Comparison of ENCODE assay signal across 31 cellular contexts in the genomic region with DNA sequence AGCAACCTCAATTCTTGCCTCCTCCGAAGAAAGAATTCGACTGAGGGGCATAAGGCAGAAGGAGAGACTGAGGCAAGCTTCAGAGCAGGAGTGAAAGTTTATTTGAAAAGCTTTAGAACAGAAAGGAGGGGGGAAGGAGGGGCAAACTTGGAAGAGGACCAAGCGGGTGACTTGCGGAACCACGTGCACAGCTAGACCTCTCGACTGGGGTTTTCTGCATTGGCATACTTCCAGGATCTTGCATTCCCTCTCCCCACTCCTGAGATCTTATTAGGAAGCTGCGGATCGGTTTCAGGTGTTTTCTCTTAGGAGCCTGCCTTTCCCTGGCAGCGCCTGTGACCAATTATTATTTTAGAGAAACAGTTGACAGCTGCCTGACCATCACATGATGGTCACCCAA. TPM values are rescaled to one million over a fixed set of nuclear protein-coding genes. Genes with fewer than 3 reads are reported as not detected.
A peak's percentile ranks its signal among the peaks of the same experiment; 100 is the strongest.
DNase-seq lines count a peak whose midpoint lies in the region; ATAC-seq, FAIRE-seq and TF ChIP-seq lines count a peak whose summit lies in the region.
"Had no signal": no experiment of that assay in that cellular context is flagged by ENCODE, and none has a peak within 500 bp of the region (broad histone marks: within the 10 kb centered on the region; RNA-seq: fewer than 3 reads in every experiment).

No MANE protein-coding gene starts in this region.

- no peak overlapping the region for H2BK5ac ChIP-seq in H1 (ENCODE audit: low read depth, low read length)

- no peak overlapping the region for H3K4me3 ChIP-seq in H1 (ENCODE audit: extremely low read depth in 1 of 4, insufficient read depth in 2 of 4, low read depth in 3 of 4, low read length in 4 of 4)
- H3K4me3 ChIP-seq: esophagus muscularis mucosa, K562, pancreas, suprapubic skin had no signal

- no peak overlapping the region for H3K18ac ChIP-seq in H1 (ENCODE audit: extremely low read depth, low read length)

- H3K27ac ChIP-seq in H1 (ENCODE audit: low read depth, low read length), result no peak overlapping the region
- H3K27ac ChIP-seq: brain microvascular endothelial cell, esophagus muscularis mucosa, pancreas, RWPE1, suprapubic skin had no signal

- CTCF ChIA-PET in H1 (lab: Charles Lee; ENCODE audit: partially characterized antibody), result interaction anchor here (0.8 to 5.4 kb wide), 7 partner anchors 8 to 248 kb away, joined by 3 to 24 read pairs (median 5); no protein-coding TSS in a partner anchor

- H3K9me3 ChIP-seq in H1 (ENCODE audit: insufficient read depth in 2 of 2, low read depth in 1 of 2, low read length in 1 of 2), result no peaks in the 10 kb centered on the region
- H3K9me3 ChIP-seq: esophagus muscularis mucosa, pancreas, suprapubic skin had no signal

- TF ChIP-seq RAD21 in H1 (IDR thresholded peaks at IDR 0.05 in 1 of 2, conservative IDR thresholded peaks at IDR 0.05 in 1 of 2; ENCODE audit: low read depth in 2 of 2, low read length in 2 of 2), result no peak

- H3K56ac ChIP-seq in H1 (replicated peaks; ENCODE audit: insufficient read length, low read depth, low read length), result no peak overlapping the region

- no peak for ATAC-seq in effector memory CD8-positive, alpha-beta T cell (replicated peaks)
- ATAC-seq: activated T-cell treated with anti-CD3 and anti-CD28 coated beads, Interleukin-2, amount 50 U/mL, for 4 hours; K562; pancreas; stimulated activated naive B cell treated with anti-CD40 and anti-IgM and Interleukin-4, amounts not matched to agents 10 μg/mL and 1 μg/mL and 100 μg/mL, for 72 hours; T-helper 17 cell had no signal

- H3K9me3 Mint-ChIP-seq in effector memory CD8-positive, alpha-beta T cell, result peaks cover 0 to 9% of the 10 kb centered on the region in 2 donors
- H3K9me3 Mint-ChIP-seq: activated naive CD4-positive, alpha-beta T cell treated with anti-CD3 and anti-CD28 coated beads for 36 hours; activated T-cell treated with anti-CD3 and anti-CD28 coated beads, Interleukin-2, amount 50 U/mL, for 4 hours; CD4-positive, alpha-beta T cell; nephron had no signal

- no peak for TF ChIP-seq POLR2A in H1 (IDR thresholded peaks at IDR 0.05; ENCODE audit: control extremely low read depth in 1 of 2, low read depth in 2 of 2, low read length in 2 of 2)

- POLR2A ChIA-PET in H1 (lab: Charles Lee; ENCODE audit: partially characterized antibody), result no interaction called here

- no peak overlapping the region for H3K4ac ChIP-seq in H1 (replicated peaks; ENCODE audit: insufficient read length, low read depth, low read length)

- no peak overlapping the region for H2BK120ac ChIP-seq in H1 (replicated peaks; ENCODE audit: low read depth, low read length)

- H3K36me3 Mint-ChIP-seq in effector memory CD8-positive, alpha-beta T cell (ENCODE audit: insufficient read depth), result no peaks in the 10 kb centered on the region
- H3K36me3 Mint-ChIP-seq: stimulated activated naive B cell treated with anti-CD40 and anti-IgM and Interleukin-4, amounts not matched to agents 10 μg/mL and 1 μg/mL and 100 μg/mL, for 72 hours had no signal

- no peaks in the 10 kb centered on the region for H3K36me3 ChIP-seq in H1 (ENCODE audit: control insufficient read depth in 2 of 4, insufficient read depth in 4 of 4, low read length in 3 of 4)
- H3K36me3 ChIP-seq: brain microvascular endothelial cell, esophagus muscularis mucosa, pancreas, suprapubic skin had no signal

- H3K27me3 Mint-ChIP-seq in effector memory CD8-positive, alpha-beta T cell, result peaks cover 24 to 47% of the 10 kb centered on the region in 2 donors

- H3K79me2 ChIP-seq in H1 (ENCODE audit: control insufficient read depth in 1 of 2, insufficient read depth in 2 of 2, low read length in 2 of 2), result no peaks in the 10 kb centered on the region

- no peak for TF ChIP-seq EP300 in H1 (IDR thresholded peaks at IDR 0.05; ENCODE audit: borderline replicate concordance in 1 of 2, low read depth in 2 of 2, low read length in 2 of 2)

- peaks cover 1% of the 10 kb centered on the region; the same call in 1 of the 2 replicates for H3K23me2 ChIP-seq in H1 (ENCODE audit: low read depth, low read length)

- H2BK15ac ChIP-seq in H1 (ENCODE audit: low read length), result no peak overlapping the region

- DNase-seq in NCI-H1436 (lab: John Stamatoyannopoulos, UW) (peak; percentile 40), NCI-H1436 treated with DMSO at 0.1 percent for 48 hours (lab: John Stamatoyannopoulos, UW) (no peak), NCI-H1417 (lab: John Stamatoyannopoulos, UW) (peak; percentile 59 to 89 (median 76)), NCI-H2227 (lab: John Stamatoyannopoulos, UW; ENCODE audit: unreplicated experiment) (peak; percentile 58), H1 (ENCODE audit: low read depth in 1 of 2, low spot score in 2 of 2) (no peak), dermis blood vessel endothelial cell (no peak), NCI-H2081 (lab: John Stamatoyannopoulos, UW) (no peak)
- no peak for DNase-seq in effector memory CD8-positive, alpha-beta T cell
- DNase-seq: activated CD8-positive, alpha-beta memory T cell treated with anti-CD3 and anti-CD28 coated beads for 24 hours; activated naive CD4-positive, alpha-beta T cell treated with anti-CD3 and anti-CD28 coated beads for 36 hours; activated T-cell treated with anti-CD3 and anti-CD28 coated beads, Interleukin-2, amount 50 U/mL, for 4 hours; brain microvascular endothelial cell; CD4-positive, alpha-beta T cell; foreskin melanocyte; GDM1; GOT3; hypothalamus; NCI-H446 treated with DMSO at 0.1 percent for 48 hours; pancreas; stimulated activated CD4-positive, alpha-beta T cell treated with anti-CD3 and anti-CD28 coated beads, Interleukin-4, amount 100 ng/mL, for 1 hour; stimulated activated naive B cell treated with anti-CD40 and anti-IgM and Interleukin-4, amounts not matched to agents 10 μg/mL and 1 μg/mL and 100 μg/mL, for 72 hours; T-helper 17 cell had no signal

- no peak overlapping the region for H4K91ac ChIP-seq in H1 (replicated peaks; ENCODE audit: insufficient read length, low read length)

- H2BK12ac ChIP-seq in H1 (ENCODE audit: low read depth, low read length), result no peak overlapping the region

- H4K5ac ChIP-seq in H1 (ENCODE audit: insufficient read length, low read depth, low read length), result no peak overlapping the region

- TF ChIP-seq CTCF in H1 (IDR thresholded peaks at IDR 0.05; ENCODE audit: control extremely low read depth in 1 of 3, insufficient read depth in 1 of 3, low read depth in 1 of 3, low read length in 3 of 3), result no peak

- WGBS in H1 (ENCODE audit: extremely low coverage in 1 of 2, insufficient coverage in 1 of 2, insufficient read length in 1 of 2, insufficient replicate concordance in 2 of 2, low coverage in 1 of 2, low lambda C conversion rate in 2 of 2, missing lambda C conversion rate in 1 of 2), 2 experiments, result 95% methylated on average over 9 of the region's 9 CpGs; no CpG with 5 or more reads in 1 of the 2 experiments

- peaks cover 2 to 14% (median 5%) of the 10 kb centered on the region in 4 experiments for H3K4me1 ChIP-seq in H1 (replicated peaks in 1 of 4; ENCODE audit: control insufficient read depth in 3 of 4, insufficient read depth in 4 of 4, low read length in 3 of 4)
- H3K4me1 ChIP-seq: pancreas had no signal

- H3K79me1 ChIP-seq in H1 (ENCODE audit: low read depth, low read length), result no peaks in the 10 kb centered on the region

- peaks cover 4 to 13% of the 10 kb centered on the region in 2 donors for H3K4me1 Mint-ChIP-seq in effector memory CD8-positive, alpha-beta T cell (ENCODE audit: low read depth in 2 of 2)

- H2AFZ ChIP-seq in H1 (ENCODE audit: low read length), result no peak overlapping the region

- no peak overlapping the region for H3K4me3 Mint-ChIP-seq in effector memory CD8-positive, alpha-beta T cell
- H3K4me3 Mint-ChIP-seq: activated naive CD4-positive, alpha-beta T cell treated with anti-CD3 and anti-CD28 coated beads for 36 hours; activated T-cell treated with anti-CD3 and anti-CD28 coated beads, Interleukin-2, amount 50 U/mL, for 4 hours; CD4-positive, alpha-beta T cell; nephron; stimulated activated naive B cell treated with anti-CD40 and anti-IgM and Interleukin-4, amounts not matched to agents 10 μg/mL and 1 μg/mL and 100 μg/mL, for 72 hours; T-helper 17 cell had no signal

- H2BK20ac ChIP-seq in H1 (ENCODE audit: low read length), result no peak overlapping the region

- peaks cover 0 to under 1% (median 0%) of the 10 kb centered on the region in 4 experiments; a peak in 1 of 7 replicates for H3K27me3 ChIP-seq in H1 (replicated peaks in 1 of 4; ENCODE audit: control insufficient read depth in 3 of 4, extremely low read depth in 1 of 4, insufficient read depth in 3 of 4, low read length in 3 of 4)
- H3K27me3 ChIP-seq: brain microvascular endothelial cell, esophagus muscularis mucosa, pancreas had no signal

- no peak overlapping the region for H3K23ac ChIP-seq in H1 (ENCODE audit: insufficient read length)

- no peak overlapping the region for H3K9ac ChIP-seq in H1 (replicated peaks in 1 of 4; ENCODE audit: extremely low read depth in 1 of 4, low read depth in 3 of 4, low read length in 3 of 4)

- no peaks in the 10 kb centered on the region for H4K20me1 ChIP-seq in H1 (replicated peaks in 1 of 2; ENCODE audit: control insufficient read depth in 1 of 2, insufficient read depth in 2 of 2, low read length in 2 of 2)

- H3K14ac ChIP-seq in H1 (ENCODE audit: insufficient read length), result no peak overlapping the region

- peak overlapping the region; percentile 53; the same call in 1 of the 2 replicates for H2AK5ac ChIP-seq in H1 (ENCODE audit: low read depth, low read length)

- no peak overlapping the region for H3K27ac Mint-ChIP-seq in effector memory CD8-positive, alpha-beta T cell
- H3K27ac Mint-ChIP-seq: activated naive CD4-positive, alpha-beta T cell treated with anti-CD3 and anti-CD28 coated beads for 36 hours; CD4-positive, alpha-beta T cell; nephron; stimulated activated naive B cell treated with anti-CD40 and anti-IgM and Interleukin-4, amounts not matched to agents 10 μg/mL and 1 μg/mL and 100 μg/mL, for 72 hours; T-helper 17 cell had no signal

- no peak overlapping the region for H4K8ac ChIP-seq in H1 (ENCODE audit: extremely low read depth, insufficient read depth, low read length)

- FAIRE-seq in H1 (lab: Jason Lieb, UNC), result no peak
- FAIRE-seq: colon, islet of Langerhans, K562, pancreas had no signal

- H3K4me2 ChIP-seq in H1 (ENCODE audit: insufficient read depth in 1 of 2, low read depth in 2 of 2, low read length in 2 of 2), result no peak overlapping the region

TF ChIP-seq in H1, 55 proteins besides CTCF, POLR2A, EP300 and RAD21 (continues in another document):
- TF ChIP-seq GABPA (IDR thresholded peaks at IDR 0.05; ENCODE audit: borderline replicate concordance, insufficient read depth, low read length) (no peak), SP4 (IDR thresholded peaks at IDR 0.05; ENCODE audit: low read length) (no peak)

RNA-seq across cellular contexts. Expression of a gene that starts 20.3 kb away (rescaled TPM):
- total RNA-seq in H1 (2021; fragmentation: NEBNext Ultra II Directional; extraction: Animal tissue kit (Norgen Biotek cat#: 25700)), result 2.5 and 2.9 TPM in 2 replicates
- 2.3 and 2.4 TPM in 2 replicates for polyA plus RNA-seq in H1 (2011; rRNA removed)
- 3.1 TPM for polyA plus RNA-seq in H1 (2011; cell fraction: cytosol; rRNA removed)
- polyA plus RNA-seq in H1 (2011; cell fraction: nucleus; rRNA removed), result 3.8 TPM
- 2.6 to 5.1 TPM (median 3.9 TPM) in 4 replicates for polyA plus RNA-seq in H1 (2012, experiment 1 of 2)
- polyA plus RNA-seq in H1 (2012, experiment 2 of 2), result 1.0 TPM
- 2.9 TPM for polyA plus RNA-seq in H1 (2013, experiment 1 of 2)
- polyA plus RNA-seq in H1 (2013, experiment 2 of 2), result 3.0 TPM
- 1.6 and 2.1 TPM in 2 replicates for polyA minus RNA-seq in H1 (2011; rRNA and poly(A)+ RNA removed)
- 2.1 TPM for polyA minus RNA-seq in H1 (2011; cell fraction: cytosol; rRNA and poly(A)+ RNA removed)
- 5.0 TPM for polyA minus RNA-seq in H1 (2011; cell fraction: nucleus; rRNA and poly(A)+ RNA removed)
- 0.51 and 1.0 TPM in 2 replicates for total RNA-seq in dermis blood vessel endothelial cell
- total RNA-seq: A172; activated naive CD4-positive, alpha-beta T cell treated with anti-CD3 and anti-CD28 coated beads for 36 hours; activated T-cell treated with anti-CD3 and anti-CD28 coated beads, Interleukin-2, amount 50 U/mL, for 4 hours; CD4-positive, alpha-beta T cell; K562; MCF 10A had no signal
- polyA plus RNA-seq: K562 had no signal

Comparison
In these comparisons a context has a peak if more than half of its experiments do, and no peak if none do; other contexts are left out.
1. DNase-seq: peak in NCI-H1436 (single experiment), NCI-H1417 (3 of 3) and NCI-H2227 (single experiment); none in NCI-H1436 treated with DMSO at 0.1 percent for 48 hours (single experiment), H1 (0 of 2), dermis blood vessel endothelial cell (single experiment), NCI-H2081 (0 of 2) and effector memory CD8-positive, alpha-beta T cell (0 of 3).